Comparison of ENCODE assay signal across 8 cellular contexts in the genomic region with DNA sequence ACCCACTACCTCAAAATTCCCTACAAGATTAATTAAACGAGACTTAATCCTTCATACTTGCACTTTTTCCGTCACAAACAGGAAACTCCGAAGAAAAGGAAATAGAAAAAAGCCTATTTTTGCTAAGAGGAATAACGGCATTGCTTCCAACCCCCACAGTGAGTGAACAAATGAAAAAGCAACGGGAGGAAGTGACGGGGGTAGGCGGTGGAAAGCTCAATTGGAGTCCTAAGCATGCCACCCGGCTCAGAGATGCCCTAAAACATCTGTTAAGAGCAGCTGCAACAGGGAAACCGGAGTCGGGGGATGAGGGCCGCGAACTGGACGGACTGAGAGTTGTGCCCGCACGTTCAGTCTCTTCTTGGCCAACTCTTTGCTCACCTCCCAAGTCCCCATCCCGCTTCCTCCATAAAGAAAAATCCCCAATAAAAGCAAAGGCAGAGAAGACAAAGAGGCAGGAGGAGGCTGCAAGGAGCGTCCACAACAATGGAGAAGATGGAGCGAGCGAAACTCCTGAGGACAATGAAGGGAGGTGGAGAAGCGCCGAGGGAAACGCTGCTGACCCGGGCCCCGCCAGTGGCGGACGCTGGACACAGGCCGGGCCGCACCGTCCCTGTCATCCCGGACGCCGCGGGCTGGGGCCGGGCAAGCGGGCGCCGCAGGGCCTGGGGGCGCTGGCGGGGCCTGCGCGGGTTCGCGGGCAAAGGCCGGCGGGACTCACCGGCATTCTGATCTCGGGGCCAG.
A peak's percentile ranks its signal among the peaks of the same experiment; 100 is the strongest.
DNase-seq lines count a peak whose midpoint lies in the region; ATAC-seq and TF ChIP-seq lines count a peak whose summit lies in the region.

No MANE protein-coding gene starts in this region.

- peaks cover 10% of the 10 kb centered on the region for H3K36me3 Mint-ChIP-seq in central memory CD8-positive, alpha-beta T cell (ENCODE audit: insufficient read depth)

- peak overlapping the region; percentile 94 for H3K4me3 ChIP-seq in WI38 (ENCODE audit: low read depth, low read length)

- H3K4me1 Mint-ChIP-seq in central memory CD8-positive, alpha-beta T cell, result peaks cover 26% of the 10 kb centered on the region

- no peaks in the 10 kb centered on the region for H3K27me3 Mint-ChIP-seq in central memory CD8-positive, alpha-beta T cell

- no peaks in the 10 kb centered on the region for H3K9me3 Mint-ChIP-seq in central memory CD8-positive, alpha-beta T cell

- TF ChIP-seq CTCF in GM10266 (IDR thresholded peaks at IDR 0.05; ENCODE audit: control insufficient read depth, insufficient read depth, low read depth, missing control alignments) (no peak), WI38 (IDR thresholded peaks at IDR 0.05; ENCODE audit: low read depth, low read length) (no peak)

- peak; percentile 75 for DNase-seq in GM10266 (ENCODE audit: extremely low spot score)
- DNase-seq in LoVo (ENCODE audit: low spot score), result peak; percentile 8
- DNase-seq in central memory CD8-positive, alpha-beta T cell (ENCODE audit: low spot score in 2 of 2), result peak; percentile 26 to 39
- DNase-seq in kidney glomerular epithelial cell (lab: John Stamatoyannopoulos, UW), result peak; percentile 47
- DNase-seq in stimulated activated CD4-positive, alpha-beta T cell treated with anti-CD3 and anti-CD28 coated beads, Interleukin-1b, Interleukin-23, amount 100 ng/mL, for 1 hour (ENCODE audit: low read depth in 2 of 2), result peak; percentile 7 to 29
- no peak for DNase-seq in GOT3 (lab: John Stamatoyannopoulos, UW)

- H3K27ac Mint-ChIP-seq in central memory CD8-positive, alpha-beta T cell (ENCODE audit: low read depth), result peak overlapping the region; percentile 97

- ATAC-seq in GM21825 (IDR thresholded peaks at IDR 0.05; ENCODE audit: unreplicated experiment), result peak; percentile 22
- ATAC-seq in central memory CD8-positive, alpha-beta T cell (replicated peaks; ENCODE audit: extremely low read depth, poor library complexity, severe bottlenecking), result peak; percentile 61

- H3K4me3 Mint-ChIP-seq in central memory CD8-positive, alpha-beta T cell, result peak overlapping the region; percentile 99
